ENCODE assay signal across 1 cellular context in the genomic region with DNA sequence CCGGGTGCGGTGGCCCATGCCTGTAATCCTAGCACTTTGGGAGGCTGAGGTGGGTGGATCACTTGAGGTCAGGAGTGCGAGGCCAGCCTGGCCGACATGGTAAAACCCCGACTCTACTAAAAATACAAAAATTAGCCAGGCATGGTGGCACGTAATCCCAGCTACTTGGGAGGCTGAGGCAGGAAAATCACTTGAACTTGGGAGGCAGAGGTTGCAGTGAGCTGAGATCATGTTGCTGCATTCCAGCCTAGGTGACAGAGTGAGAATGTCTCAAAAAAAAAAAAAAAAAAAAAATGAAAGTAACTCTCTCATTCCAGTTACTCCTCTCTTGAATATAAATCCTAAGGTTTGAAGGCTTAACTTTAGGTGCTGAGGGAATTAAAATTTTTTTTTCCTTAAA. TPM values are rescaled to one million over a fixed set of nuclear protein-coding genes. Genes with fewer than 3 reads are reported as not detected.
"Had no signal": no experiment of that assay in that cellular context is flagged by ENCODE, and none has a peak within 500 bp of the region (broad histone marks: within the 10 kb centered on the region; RNA-seq: fewer than 3 reads in every experiment).

No MANE protein-coding gene starts in this region.

RNA-seq across cellular contexts. Expression of gene DEPDC7, which starts 13.5 kb away (rescaled TPM):
- total RNA-seq: activated B cell treated with CpG ODN at 0.5 μM for 24 hours had no signal
